Comparison of ENCODE assay signal across 13 cellular contexts in genomic region chr6:93848011-93848620, GRCh38.
DNase-seq lines count a peak whose midpoint lies in the region; ATAC-seq and TF ChIP-seq lines count a peak whose summit lies in the region.
"Had no signal": no experiment of that assay in that cellular context is flagged by ENCODE, and none has a peak within 500 bp of the region (broad histone marks: within the 10 kb centered on the region; RNA-seq: fewer than 3 reads in every experiment).

No MANE protein-coding gene starts in this region.

- peak overlapping the region in 2 of 5 experiments; percentile 0 to 74 for H3K4me3 Mint-ChIP-seq in brain
- H3K4me3 Mint-ChIP-seq: CD8-positive, alpha-beta T cell had no signal

- H3K9me3 Mint-ChIP-seq in brain: peaks cover 0 to 10% (median 0%) of the 10 kb centered on the region in 5 experiments

- H3K4me1 Mint-ChIP-seq in brain: peaks cover 21% of the 10 kb centered on the region

- H3K27me3 Mint-ChIP-seq in brain: no peaks in the 10 kb centered on the region

- H3K27ac Mint-ChIP-seq in brain: peak overlapping the region in 4 of 5 experiments; percentile 23 to 93 (median 62)
- H3K27ac Mint-ChIP-seq: CD8-positive, alpha-beta T cell had no signal

- peak; percentile 13 for DNase-seq in NCI-H146 treated with DMSO at 0.1 percent for 48 hours (lab: John Stamatoyannopoulos, UW; ENCODE audit: unreplicated experiment)
- peak; percentile 2 for DNase-seq in midbrain (lab: John Stamatoyannopoulos, UW)
- DNase-seq in superior temporal gyrus (ENCODE audit: extremely low spot score): peak; percentile 40
- DNase-seq in NK-92 (lab: John Stamatoyannopoulos, UW; ENCODE audit: unreplicated experiment): no peak
- DNase-seq: CD8-positive, alpha-beta T cell; NCI-H2029 treated with DMSO at 0.1 percent for 48 hours; NCI-H226; NCI-H526; PC-3 had no signal

- no peaks in the 10 kb centered on the region for H3K36me3 Mint-ChIP-seq in brain
- H3K36me3 Mint-ChIP-seq: CD8-positive, alpha-beta T cell had no signal

- TF ChIP-seq CTCF in brain (conservative IDR thresholded peaks at IDR 0.05): no peak

- ATAC-seq in HG03196 (IDR thresholded peaks at IDR 0.05; ENCODE audit: unreplicated experiment): no peak
- ATAC-seq in GM19023 (IDR thresholded peaks at IDR 0.05; ENCODE audit: unreplicated experiment): no peak
- ATAC-seq: CD8-positive, alpha-beta T cell; HCT116; PC-3 had no signal
